Comparison of ENCODE assay signal across 1 cellular context in the genomic region with DNA sequence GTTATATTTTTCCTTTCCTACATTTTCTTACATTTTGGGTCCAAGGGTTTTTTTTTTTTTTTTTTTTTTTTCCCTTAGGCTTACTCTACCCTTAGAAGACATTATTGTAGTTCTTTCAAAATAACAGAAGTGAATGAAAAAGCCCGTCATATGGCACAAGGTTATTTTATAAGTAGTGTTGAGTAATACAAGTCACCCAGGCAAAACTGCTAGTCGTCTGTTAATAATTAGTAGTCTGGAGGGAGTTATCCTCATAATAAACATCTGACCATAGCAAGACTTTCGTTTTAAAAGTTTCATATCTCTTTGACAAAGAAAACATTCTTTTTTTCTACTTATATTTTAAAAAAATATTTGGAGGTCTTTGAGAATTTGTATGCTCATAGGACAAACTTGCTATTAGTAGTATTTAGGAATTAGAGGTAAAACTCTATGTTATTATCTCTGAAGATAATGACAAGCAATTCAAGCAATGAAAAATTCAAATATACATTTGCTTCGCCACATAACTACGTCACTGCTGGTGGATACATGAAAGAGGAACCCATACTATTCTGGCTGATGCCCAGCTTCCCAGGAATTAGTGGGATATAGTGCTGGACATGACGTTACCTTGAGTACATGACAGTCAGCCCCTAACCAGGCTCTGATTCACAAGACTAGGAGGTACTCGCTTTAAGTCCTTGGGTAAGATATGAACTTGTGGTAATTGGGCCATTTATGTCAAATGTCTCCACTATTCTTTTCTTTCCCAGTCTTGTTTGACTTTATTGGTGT.
TF ChIP-seq lines count a peak whose summit lies in the region.

No MANE protein-coding gene starts in this region.

TF ChIP-seq in IMR-90, 13 proteins besides CTCF, POLR2A, EP300 and RAD21:
- TF ChIP-seq, protein P1, sequence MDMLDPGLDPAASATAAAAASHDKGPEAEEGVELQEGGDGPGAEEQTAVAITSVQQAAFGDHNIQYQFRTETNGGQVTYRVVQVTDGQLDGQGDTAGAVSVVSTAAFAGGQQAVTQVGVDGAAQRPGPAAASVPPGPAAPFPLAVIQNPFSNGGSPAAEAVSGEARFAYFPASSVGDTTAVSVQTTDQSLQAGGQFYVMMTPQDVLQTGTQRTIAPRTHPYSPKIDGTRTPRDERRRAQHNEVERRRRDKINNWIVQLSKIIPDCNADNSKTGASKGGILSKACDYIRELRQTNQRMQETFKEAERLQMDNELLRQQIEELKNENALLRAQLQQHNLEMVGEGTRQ (IDR thresholded peaks at IDR 0.05; ENCODE audit: low read depth, low read length): no peak
- no peak for TF ChIP-seq SMC3 (IDR thresholded peaks at IDR 0.05; ENCODE audit: low read depth, low read length)
